9 cellular contexts compared by ENCODE assay signal in genomic region chr7:92988051-92988450, GRCh38.
DNase-seq lines count a peak whose midpoint lies in the region; ATAC-seq and TF ChIP-seq lines count a peak whose summit lies in the region.
"Had no signal": no experiment of that assay in that cellular context is flagged by ENCODE, and none has a peak within 500 bp of the region (broad histone marks: within the 10 kb centered on the region; RNA-seq: fewer than 3 reads in every experiment).

No MANE protein-coding gene starts in this region.

- H3K4me1 Mint-ChIP-seq in osteocyte (ENCODE audit: unreplicated experiment), result peaks cover 20% of the 10 kb centered on the region

- H3K4me3 ChIP-seq in NT2/D1 (ENCODE audit: insufficient read length, low read depth), result no peak overlapping the region

- DNase-seq in G401 (ENCODE audit: low spot score) (peak; percentile 26), NT2/D1 (ENCODE audit: low read depth, low spot score) (peak; percentile 9), osteocyte (ENCODE audit: extremely low spot score, unreplicated experiment) (no peak), NCI-H1048 (lab: John Stamatoyannopoulos, UW) (no peak), NCI-H446 (lab: John Stamatoyannopoulos, UW) (no peak)
- no peak for DNase-seq in stimulated activated CD4-positive, alpha-beta T cell treated with anti-CD3 and anti-CD28 coated beads, Interleukin-1b, Interleukin-23, amount 100 ng/mL, for 48 hours
- DNase-seq: activated CD4-positive, alpha-beta T cell treated with anti-CD3 and anti-CD28 coated beads for 1 hour had no signal

- H3K36me3 ChIP-seq in NT2/D1 (ENCODE audit: insufficient read depth, insufficient read length, low read length), result no peaks in the 10 kb centered on the region

- no peak overlapping the region for H3K9ac ChIP-seq in NT2/D1 (ENCODE audit: insufficient read length, low read depth)

- in situ Hi-C loops in G401 (cut with HindIII; ENCODE audit: low sequenced_read_pairs), result no loop called here

- H3K9me3 ChIP-seq in NT2/D1 (ENCODE audit: insufficient read depth, low read length), result no peaks in the 10 kb centered on the region

- no peak overlapping the region for H3K4me3 Mint-ChIP-seq in osteocyte (ENCODE audit: unreplicated experiment)

- peak; percentile 47 for ATAC-seq in esophagus mucosa
- no peak for ATAC-seq in HG03025 (IDR thresholded peaks at IDR 0.05; ENCODE audit: low FRiP score, unreplicated experiment)

- H3K4me1 ChIP-seq in NT2/D1 (ENCODE audit: insufficient read depth, insufficient read length), result no peaks in the 10 kb centered on the region

- TF ChIP-seq CTCF in osteocyte (IDR thresholded peaks at IDR 0.05), result peak; percentile 49

- H3K27me3 Mint-ChIP-seq in osteocyte (ENCODE audit: unreplicated experiment), result no peaks in the 10 kb centered on the region

- H3K9me3 Mint-ChIP-seq in osteocyte (ENCODE audit: unreplicated experiment), result no peaks in the 10 kb centered on the region

- H3K27ac Mint-ChIP-seq in osteocyte (ENCODE audit: unreplicated experiment), result peak overlapping the region; percentile 78

- H3K36me3 Mint-ChIP-seq in osteocyte (ENCODE audit: unreplicated experiment), result no peaks in the 10 kb centered on the region

- no peaks in the 10 kb centered on the region for H3K27me3 ChIP-seq in NT2/D1 (ENCODE audit: insufficient read depth, insufficient read length)

Comparison
In these comparisons a context has a peak if more than half of its experiments do, and no peak if none do; other contexts are left out.
1. DNase-seq: peak in G401 (single experiment) and NT2/D1 (single experiment); none in osteocyte (single experiment), NCI-H1048 (single experiment), NCI-H446 (0 of 2) and stimulated activated CD4-positive, alpha-beta T cell treated with anti-CD3 and anti-CD28 coated beads, Interleukin-1b, Interleukin-23, amount 100 ng/mL, for 48 hours (single experiment).